In the genomic region with DNA sequence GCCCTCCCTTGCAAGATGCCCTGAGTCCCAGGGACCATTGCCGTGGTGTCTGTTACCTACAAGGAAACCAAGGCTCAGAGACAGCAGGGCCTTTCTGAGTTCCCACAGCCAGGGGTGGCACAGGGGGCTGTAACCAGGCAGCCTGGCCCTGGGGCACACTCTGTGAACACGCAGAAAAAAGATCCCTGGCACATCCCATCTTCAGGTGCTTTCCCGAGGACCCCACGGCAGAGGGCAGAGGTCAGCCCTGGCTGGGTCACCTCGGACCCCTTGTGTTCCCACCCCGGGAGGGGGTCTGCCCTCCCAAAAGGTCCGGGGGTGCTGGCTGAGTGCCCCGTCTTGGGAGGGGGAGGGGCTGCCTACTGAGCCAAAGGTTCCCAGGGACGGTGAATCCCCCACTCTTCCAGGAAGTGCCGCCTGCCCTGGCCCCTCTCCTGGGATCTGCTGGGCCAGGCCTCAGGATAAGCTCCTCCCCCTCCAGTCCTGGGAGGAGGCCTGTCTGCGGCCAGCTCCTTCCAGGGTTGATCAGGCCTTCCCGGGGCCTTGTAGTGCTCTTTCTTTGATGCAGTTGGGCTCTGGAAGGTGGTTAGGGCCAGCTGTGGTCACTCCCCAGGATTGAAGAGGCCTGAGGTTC, we compare ENCODE assay signal across 11 cellular contexts. TPM values are rescaled to one million over a fixed set of nuclear protein-coding genes. Genes with fewer than 3 reads are reported as not detected.
A peak's percentile ranks its signal among the peaks of the same experiment; 100 is the strongest.
DNase-seq lines count a peak whose midpoint lies in the region; ATAC-seq, FAIRE-seq and TF ChIP-seq lines count a peak whose summit lies in the region.
"Had no signal": no experiment of that assay in that cellular context is flagged by ENCODE, and none has a peak within 500 bp of the region (broad histone marks: within the 10 kb centered on the region; RNA-seq: fewer than 3 reads in every experiment).

No MANE protein-coding gene starts in this region.

- TF ChIP-seq CTCF in BE2C (IDR thresholded peaks at IDR 0.05; ENCODE audit: low read depth, low read length) (no peak), pancreas (IDR thresholded peaks at IDR 0.05) (no peak)

- ATAC-seq in SK-N-SH treated with all-trans-retinoic acid at 6 μM for 48 hours (peak; percentile 36), Right ventricle myocardium superior (ENCODE audit: poor library complexity) (peak; percentile 51), pancreas (peak; percentile 58 to 77 (median 66)), HG03342 (IDR thresholded peaks at IDR 0.05; ENCODE audit: unreplicated experiment) (no peak)

- FAIRE-seq in pancreas (lab: Jason Lieb, UNC) = no peak

- H3K36me3 ChIP-seq in BE2C (no peaks in the 10 kb centered on the region), pancreas (no peaks in the 10 kb centered on the region)
- H3K36me3 ChIP-seq: HAP-1 had no signal

- H3K9me3 ChIP-seq in BE2C = no peaks in the 10 kb centered on the region
- H3K9me3 ChIP-seq in pancreas = no peaks in the 10 kb centered on the region
- H3K9me3 ChIP-seq: HAP-1 had no signal

- H3K4me1 ChIP-seq in BE2C = peaks cover 25% of the 10 kb centered on the region
- H3K4me1 ChIP-seq in pancreas = peaks cover 15 to 32% (median 16%) of the 10 kb centered on the region in 3 donors

- H3K27ac ChIP-seq in pancreas = peak overlapping the region; percentile 76 to 91 (median 84)

- intact Hi-C loops in Right ventricle myocardium superior (cut with DNase I) (no loop called here), pancreas (cut with DNase I) (no loop called here)

- WGBS in pancreas, 2 donors = 14 to 28% methylated on average over 12 of the region's 12 CpGs

- H3K27me3 ChIP-seq in BE2C (no peaks in the 10 kb centered on the region), pancreas (no peaks in the 10 kb centered on the region)

- peak overlapping the region; percentile 19; the same call in 1 of the 2 replicates for H3K4me3 ChIP-seq in BE2C (ENCODE audit: low read depth, low read length)
- H3K4me3 ChIP-seq in pancreas = no peak overlapping the region
- H3K4me3 ChIP-seq: HAP-1 had no signal

- DNase-seq in BE2C (peak; percentile 78), Right ventricle myocardium superior (peak; percentile 78), pancreas (peak; percentile 68 to 83 (median 76)), mucosa of gallbladder (ENCODE audit: low spot score) (no peak), NCI-H1048 (lab: John Stamatoyannopoulos, UW) (no peak)
- no peak for DNase-seq in activated effector memory CD4-positive, alpha-beta T cell treated with Interleukin-2 at 50 U/mL for 16 hours
- DNase-seq: DMS79, NCI-H1436 had no signal

TF ChIP-seq in SK-N-SH treated with all-trans-retinoic acid at 6 μM for 48 hours, 23 proteins besides CTCF, POLR2A, EP300 and RAD21:
- TF ChIP-seq ZFP30 (CRISPR knock-in tag; IDR thresholded peaks at IDR 0.05) = no peak
- TF ChIP-seq, protein P1, sequence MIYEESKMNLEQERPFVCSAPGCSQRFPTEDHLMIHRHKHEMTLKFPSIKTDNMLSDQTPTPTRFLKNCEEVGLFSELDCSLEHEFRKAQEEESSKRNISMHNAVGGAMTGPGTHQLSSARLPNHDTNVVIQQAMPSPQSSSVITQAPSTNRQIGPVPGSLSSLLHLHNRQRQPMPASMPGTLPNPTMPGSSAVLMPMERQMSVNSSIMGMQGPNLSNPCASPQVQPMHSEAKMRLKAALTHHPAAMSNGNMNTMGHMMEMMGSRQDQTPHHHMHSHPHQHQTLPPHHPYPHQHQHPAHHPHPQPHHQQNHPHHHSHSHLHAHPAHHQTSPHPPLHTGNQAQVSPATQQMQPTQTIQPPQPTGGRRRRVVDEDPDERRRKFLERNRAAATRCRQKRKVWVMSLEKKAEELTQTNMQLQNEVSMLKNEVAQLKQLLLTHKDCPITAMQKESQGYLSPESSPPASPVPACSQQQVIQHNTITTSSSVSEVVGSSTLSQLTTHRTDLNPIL (CRISPR knock-in tag; IDR thresholded peaks at IDR 0.05; ENCODE audit: low read depth) = no peak
- no peak for TF ChIP-seq CSRNP3 (CRISPR knock-in tag; IDR thresholded peaks at IDR 0.05)
- TF ChIP-seq BACH2 (CRISPR knock-in tag; IDR thresholded peaks at IDR 0.05; ENCODE audit: borderline replicate concordance) = no peak
- TF ChIP-seq, protein P2, sequence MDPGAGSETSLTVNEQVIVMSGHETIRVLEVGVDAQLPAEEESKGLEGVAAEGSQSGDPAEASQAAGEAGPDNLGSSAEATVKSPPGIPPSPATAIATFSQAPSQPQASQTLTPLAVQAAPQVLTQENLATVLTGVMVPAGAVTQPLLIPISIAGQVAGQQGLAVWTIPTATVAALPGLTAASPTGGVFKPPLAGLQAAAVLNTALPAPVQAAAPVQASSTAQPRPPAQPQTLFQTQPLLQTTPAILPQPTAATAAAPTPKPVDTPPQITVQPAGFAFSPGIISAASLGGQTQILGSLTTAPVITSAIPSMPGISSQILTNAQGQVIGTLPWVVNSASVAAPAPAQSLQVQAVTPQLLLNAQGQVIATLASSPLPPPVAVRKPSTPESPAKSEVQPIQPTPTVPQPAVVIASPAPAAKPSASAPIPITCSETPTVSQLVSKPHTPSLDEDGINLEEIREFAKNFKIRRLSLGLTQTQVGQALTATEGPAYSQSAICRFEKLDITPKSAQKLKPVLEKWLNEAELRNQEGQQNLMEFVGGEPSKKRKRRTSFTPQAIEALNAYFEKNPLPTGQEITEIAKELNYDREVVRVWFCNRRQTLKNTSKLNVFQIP (CRISPR knock-in tag; IDR thresholded peaks at IDR 0.05; ENCODE audit: borderline replicate concordance, low read depth) = no peak
- no peak for TF ChIP-seq ESRRG (CRISPR knock-in tag; IDR thresholded peaks at IDR 0.05)
- TF ChIP-seq PPARA (CRISPR knock-in tag; IDR thresholded peaks at IDR 0.05; ENCODE audit: borderline replicate concordance) = no peak
- TF ChIP-seq ZFP3 (CRISPR knock-in tag; IDR thresholded peaks at IDR 0.05) = no peak
- TF ChIP-seq ZC3H10 (CRISPR knock-in tag; IDR thresholded peaks at IDR 0.05) = no peak
- no peak for TF ChIP-seq ZNF8 (CRISPR knock-in tag; IDR thresholded peaks at IDR 0.05)
- no peak for TF ChIP-seq ISL1 (CRISPR knock-in tag; IDR thresholded peaks at IDR 0.05)
- TF ChIP-seq SNAI2 (CRISPR knock-in tag; IDR thresholded peaks at IDR 0.05) = no peak
- TF ChIP-seq TCF4 (CRISPR knock-in tag; IDR thresholded peaks at IDR 0.05; ENCODE audit: borderline replicate concordance) = no peak
- TF ChIP-seq TOX (CRISPR knock-in tag; IDR thresholded peaks at IDR 0.05; ENCODE audit: borderline replicate concordance) = no peak
- no peak for TF ChIP-seq OSR1 (CRISPR knock-in tag; IDR thresholded peaks at IDR 0.05)
- no peak for TF ChIP-seq ARNTL (CRISPR knock-in tag; IDR thresholded peaks at IDR 0.05; ENCODE audit: borderline replicate concordance, low read depth)
- no peak for TF ChIP-seq PATZ1 (CRISPR knock-in tag; IDR thresholded peaks at IDR 0.05; ENCODE audit: borderline replicate concordance)
- no peak for TF ChIP-seq CSDC2 (CRISPR knock-in tag; IDR thresholded peaks at IDR 0.05)
- no peak for TF ChIP-seq ZNF70 (CRISPR knock-in tag; IDR thresholded peaks at IDR 0.05)
- no peak for TF ChIP-seq GLIS3 (CRISPR knock-in tag; IDR thresholded peaks at IDR 0.05)
TF ChIP-seq in SK-N-SH treated with all-trans-retinoic acid at 6 μM for 48 hours: peak in this region for 0.

RNA-seq across cellular contexts. Expression of gene GLIS2, which starts 8.1 kb away (rescaled TPM):
- 45.4 TPM for polyA plus RNA-seq in BE2C (2012; ENCODE audit: insufficient read depth, insufficient read length, low read depth)
- total RNA-seq in Right ventricle myocardium superior (14.6 TPM), pancreas (10 to 100 TPM in 4 of 6 donors, 1 to 10 TPM in 2; 5.5 to 14.9 (median 10.9) TPM), mucosa of gallbladder (22.2 TPM)
- polyA plus RNA-seq in pancreas = 10 to 100 TPM in 1 of 2 donors, 1 to 10 TPM in 1; 7.3 to 15.1 TPM

RNA-seq across cellular contexts. Expression of gene PAM16, which starts 27.2 kb away (rescaled TPM):
- 216 TPM for polyA plus RNA-seq in BE2C (2012; ENCODE audit: insufficient read depth, insufficient read length, low read depth)
- total RNA-seq in Right ventricle myocardium superior (74.0 TPM), pancreas (10 to 100 TPM; 12.2 to 29.6 (median 22.7) TPM), mucosa of gallbladder (27.5 TPM)
- 100 to 1,000 TPM in 1 of 2 donors, 10 to 100 TPM in 1; 69.6 to 106 TPM for polyA plus RNA-seq in pancreas

RNA-seq across cellular contexts. Expression of gene VASN, which starts 47.7 kb away (rescaled TPM):
- polyA plus RNA-seq in BE2C (2012; ENCODE audit: insufficient read depth, insufficient read length, low read depth) = 147 TPM
- 5.7 TPM for total RNA-seq in Right ventricle myocardium superior
- total RNA-seq in pancreas = 10 to 100 TPM in 1 of 6 donors, 1 to 10 TPM in 5; 3.1 to 10.1 (median 7.9) TPM
- 10 to 100 TPM in 1 of 2 donors, 1 to 10 TPM in 1; 9.0 to 14.8 TPM for polyA plus RNA-seq in pancreas
- total RNA-seq in mucosa of gallbladder = 31.5 TPM

RNA-seq across cellular contexts. Expression of gene TFAP4, which starts 51.1 kb away (rescaled TPM):
- polyA plus RNA-seq in BE2C (2012; ENCODE audit: insufficient read depth, insufficient read length, low read depth) = 40.1 TPM
- total RNA-seq in Right ventricle myocardium superior (4.0 TPM), pancreas (10 to 100 TPM in 4 of 6 donors, 1 to 10 TPM in 2; 8.6 to 17.9 (median 12.9) TPM), mucosa of gallbladder (12.1 TPM)
- polyA plus RNA-seq in pancreas = 10 to 100 TPM in 1 of 2 donors, 1 to 10 TPM in 1; 6.1 to 10.7 TPM

Comparison
In these comparisons a context has a peak if more than half of its experiments do, and no peak if none do; other contexts are left out.
1. DNase-seq: peak in BE2C (single experiment), Right ventricle myocardium superior (single experiment) and pancreas (6 of 6); none in mucosa of gallbladder (single experiment), activated effector memory CD4-positive, alpha-beta T cell treated with Interleukin-2 at 50 U/mL for 16 hours (single experiment) and NCI-H1048 (single experiment).